Comparison of ENCODE assay signal across 8 cellular contexts in the genomic region with DNA sequence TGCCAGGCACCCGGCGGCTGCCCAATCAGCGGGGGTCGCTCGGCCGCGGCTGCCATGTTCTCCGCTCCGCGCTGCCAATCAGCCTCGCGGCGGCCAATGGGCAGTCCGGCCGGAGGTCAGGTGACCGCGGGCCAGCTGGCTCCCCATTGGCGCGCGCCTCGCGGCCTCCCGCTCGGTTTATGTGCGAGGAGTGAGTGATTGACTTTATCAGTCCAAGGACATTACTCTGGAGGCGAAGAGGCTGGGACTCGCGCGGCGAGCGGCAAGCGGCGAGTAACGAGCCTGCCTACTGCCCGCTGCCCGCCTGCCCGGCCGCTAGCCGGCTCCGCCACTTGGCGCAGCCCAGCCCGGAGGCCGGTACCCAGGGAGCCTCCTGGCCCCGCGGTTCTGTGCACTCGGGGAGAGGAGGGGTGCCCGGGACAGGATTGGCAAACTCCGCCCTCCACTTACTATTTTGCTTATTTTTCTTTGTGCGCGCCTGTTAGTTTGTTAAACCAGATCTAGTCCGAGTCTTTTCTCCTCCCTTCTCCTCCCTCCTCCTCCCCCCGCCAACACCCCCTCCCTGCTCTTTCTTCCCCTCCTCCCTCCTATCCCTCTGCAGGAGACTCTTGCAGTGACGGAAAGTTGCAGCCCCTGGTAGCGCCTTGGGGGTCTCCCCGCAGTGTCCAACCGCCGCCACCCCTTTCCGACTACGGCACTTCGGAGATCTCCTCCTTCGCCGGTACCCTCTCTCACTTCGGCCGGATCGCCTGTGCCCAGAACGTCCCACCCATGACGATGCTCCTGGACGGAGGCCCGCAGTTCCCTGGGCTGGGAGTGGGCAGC. TPM values are rescaled to one million over a fixed set of nuclear protein-coding genes. Genes with fewer than 3 reads are reported as not detected.
DNase-seq lines count a peak whose midpoint lies in the region; ATAC-seq and TF ChIP-seq lines count a peak whose summit lies in the region.

Gene ZIC3 (plus strand): TSS at position 207 of the 825 bp plus-strand sequence. CDS start 565 bp downstream, at position 772.

- H3K27ac Mint-ChIP-seq in activated naive CD8-positive, alpha-beta T cell treated with anti-CD3 and anti-CD28 coated beads, Interleukin-2, amount 10 ng/mL, durations not matched to agents 7 days and 5 days: peak within 1 kb of the TSS; percentile 50

- no peak for TF ChIP-seq CTCF in psoas muscle (IDR thresholded peaks at IDR 0.05)

- H3K27ac ChIP-seq in psoas muscle: no peak within 1 kb of the TSS

- H3K9me3 Mint-ChIP-seq in activated naive CD8-positive, alpha-beta T cell treated with anti-CD3 and anti-CD28 coated beads, Interleukin-2, amount 10 ng/mL, durations not matched to agents 7 days and 5 days: peaks cover 4% of the 10 kb centered on the region

- H3K27me3 ChIP-seq in psoas muscle (ENCODE audit: insufficient read depth in 3 of 3, low read length in 2 of 3): peaks cover 5 to 99% (median 35%) of the 10 kb centered on the region in 3 donors

- WGBS in psoas muscle, 3 donors: 0 to 33% (median 1%) methylated on average over 14 to 69 of the region's 69 CpGs

- peak within 1 kb of the TSS; percentile 73 for H3K4me3 ChIP-seq in psoas muscle

- intact Hi-C loops in psoas muscle (cut with DNase I): no loop called here

- peaks cover 3% of the 10 kb centered on the region for H3K4me1 ChIP-seq in psoas muscle

- peaks cover 60% of the 10 kb centered on the region for H3K27me3 Mint-ChIP-seq in activated naive CD8-positive, alpha-beta T cell treated with anti-CD3 and anti-CD28 coated beads, Interleukin-2, amount 10 ng/mL, durations not matched to agents 7 days and 5 days

- H3K9me3 ChIP-seq in psoas muscle: no peaks in the 10 kb centered on the region

- H3K4me1 Mint-ChIP-seq in activated naive CD8-positive, alpha-beta T cell treated with anti-CD3 and anti-CD28 coated beads, Interleukin-2, amount 10 ng/mL, durations not matched to agents 7 days and 5 days: peaks cover 3% of the 10 kb centered on the region

- H3K4me3 Mint-ChIP-seq in activated naive CD8-positive, alpha-beta T cell treated with anti-CD3 and anti-CD28 coated beads, Interleukin-2, amount 10 ng/mL, durations not matched to agents 7 days and 5 days: peak within 1 kb of the TSS; percentile 71

- no peaks in the 10 kb centered on the region for H3K36me3 ChIP-seq in psoas muscle (ENCODE audit: insufficient read depth in 1 of 2, low read depth in 1 of 2)

- DNase-seq in activated T-cell treated with anti-CD3 and anti-CD28 coated beads for 48 hours (ENCODE audit: low read depth) (peak; percentile 33), activated T-cell treated with anti-CD3 and anti-CD28 coated beads for 4 hours (no peak), hippocampal formation (lab: John Stamatoyannopoulos, UW) (peak; percentile 10 to 68), psoas muscle (peak; percentile 65 to 82), glomerular visceral epithelial cell (ENCODE audit: extremely low spot score) (no peak)
- no peak for DNase-seq in activated naive CD8-positive, alpha-beta T cell treated with anti-CD3 and anti-CD28 coated beads, Interleukin-2, amount 10 ng/mL, durations not matched to agents 7 days and 5 days

- no peak for ATAC-seq in activated naive CD8-positive, alpha-beta T cell treated with anti-CD3 and anti-CD28 coated beads, Interleukin-2, amount 10 ng/mL, durations not matched to agents 7 days and 5 days (ENCODE audit: low read depth)
- ATAC-seq in psoas muscle (peak; percentile 93 to 98 (median 96)), HG03469 (IDR thresholded peaks at IDR 0.05; ENCODE audit: unreplicated experiment) (no peak), GM18867 (IDR thresholded peaks at IDR 0.05; ENCODE audit: unreplicated experiment) (no peak)

- POLR2A ChIA-PET in activated naive CD8-positive, alpha-beta T cell treated with anti-CD3 and anti-CD28 coated beads, Interleukin-2, amount 10 ng/mL, durations not matched to agents 7 days and 5 days (lab: Charles Lee): no interaction called here

- H3K36me3 Mint-ChIP-seq in activated naive CD8-positive, alpha-beta T cell treated with anti-CD3 and anti-CD28 coated beads, Interleukin-2, amount 10 ng/mL, durations not matched to agents 7 days and 5 days: no peaks in the 10 kb centered on the region

RNA-seq across cellular contexts. Expression of gene ZIC3, which starts in this region (rescaled TPM):
- not detected for total RNA-seq in activated naive CD8-positive, alpha-beta T cell treated with anti-CD3 and anti-CD28 coated beads, Interleukin-2, amount 10 ng/mL, durations not matched to agents 7 days and 5 days
- total RNA-seq in psoas muscle: not detected
- not detected for polyA plus RNA-seq in psoas muscle

Comparison
In these comparisons a context has a peak if more than half of its experiments do, and no peak if none do; other contexts are left out.
1. DNase-seq: peak in activated T-cell treated with anti-CD3 and anti-CD28 coated beads for 48 hours (single experiment) and hippocampal formation (2 of 2); none in activated T-cell treated with anti-CD3 and anti-CD28 coated beads for 4 hours (single experiment), activated naive CD8-positive, alpha-beta T cell treated with anti-CD3 and anti-CD28 coated beads, Interleukin-2, amount 10 ng/mL, durations not matched to agents 7 days and 5 days (single experiment) and glomerular visceral epithelial cell (single experiment).
2. Peak in DNase-seq, ATAC-seq and H3K4me3 ChIP-seq in psoas muscle; RNA of the gene not detected or under 1 TPM.